In the genomic region with DNA sequence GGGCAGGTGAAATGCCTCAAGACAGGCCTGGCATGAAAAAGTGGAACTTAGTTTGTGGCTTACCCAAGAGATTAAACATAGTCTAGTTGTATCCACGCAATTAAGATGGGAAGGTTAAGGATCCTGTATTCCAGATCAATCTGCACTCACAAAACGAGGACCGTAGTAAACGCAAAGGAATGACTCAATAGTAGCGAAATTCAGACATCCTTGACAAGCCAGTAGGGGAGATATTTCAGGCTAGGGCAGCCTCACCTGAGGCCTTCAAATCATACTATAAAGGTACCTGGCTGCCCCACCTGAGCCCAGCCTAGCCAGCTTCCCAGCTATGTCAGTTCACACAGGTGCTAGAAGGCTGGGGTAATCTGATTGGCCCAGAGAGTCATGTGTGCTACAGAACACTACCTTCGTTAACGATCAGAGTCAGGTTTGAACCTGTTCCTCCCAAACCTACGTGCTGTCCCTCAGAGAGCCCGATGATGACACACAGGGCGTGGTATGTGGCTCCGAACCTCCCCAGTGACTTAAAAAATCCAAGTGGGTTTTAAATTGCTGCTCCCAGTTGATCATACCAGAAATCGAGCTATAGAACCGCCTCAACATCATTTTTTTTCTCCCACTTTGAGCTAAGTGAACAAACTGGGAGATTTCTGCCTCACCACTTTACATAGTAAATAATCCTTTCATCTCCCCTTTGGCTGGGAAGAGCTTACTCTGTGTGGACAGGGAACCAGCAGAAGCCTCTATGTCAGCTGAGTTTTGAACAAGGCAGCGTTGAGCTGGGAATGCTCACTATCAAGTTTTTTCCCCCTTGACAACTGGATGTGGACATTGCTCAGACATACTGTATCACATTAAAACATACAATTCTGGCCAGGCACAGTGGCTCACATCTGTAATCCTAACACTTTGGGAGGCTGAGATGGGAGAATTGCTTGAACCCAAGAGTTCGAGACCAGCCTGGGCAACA, we compare ENCODE assay signal across 1 cellular context.
TF ChIP-seq lines count a peak whose summit lies in the region.

No MANE protein-coding gene starts in this region.

TF ChIP-seq in HCT116, 20 proteins besides CTCF, POLR2A, EP300 and RAD21 (continued from another document):
- TF ChIP-seq, protein P1, sequence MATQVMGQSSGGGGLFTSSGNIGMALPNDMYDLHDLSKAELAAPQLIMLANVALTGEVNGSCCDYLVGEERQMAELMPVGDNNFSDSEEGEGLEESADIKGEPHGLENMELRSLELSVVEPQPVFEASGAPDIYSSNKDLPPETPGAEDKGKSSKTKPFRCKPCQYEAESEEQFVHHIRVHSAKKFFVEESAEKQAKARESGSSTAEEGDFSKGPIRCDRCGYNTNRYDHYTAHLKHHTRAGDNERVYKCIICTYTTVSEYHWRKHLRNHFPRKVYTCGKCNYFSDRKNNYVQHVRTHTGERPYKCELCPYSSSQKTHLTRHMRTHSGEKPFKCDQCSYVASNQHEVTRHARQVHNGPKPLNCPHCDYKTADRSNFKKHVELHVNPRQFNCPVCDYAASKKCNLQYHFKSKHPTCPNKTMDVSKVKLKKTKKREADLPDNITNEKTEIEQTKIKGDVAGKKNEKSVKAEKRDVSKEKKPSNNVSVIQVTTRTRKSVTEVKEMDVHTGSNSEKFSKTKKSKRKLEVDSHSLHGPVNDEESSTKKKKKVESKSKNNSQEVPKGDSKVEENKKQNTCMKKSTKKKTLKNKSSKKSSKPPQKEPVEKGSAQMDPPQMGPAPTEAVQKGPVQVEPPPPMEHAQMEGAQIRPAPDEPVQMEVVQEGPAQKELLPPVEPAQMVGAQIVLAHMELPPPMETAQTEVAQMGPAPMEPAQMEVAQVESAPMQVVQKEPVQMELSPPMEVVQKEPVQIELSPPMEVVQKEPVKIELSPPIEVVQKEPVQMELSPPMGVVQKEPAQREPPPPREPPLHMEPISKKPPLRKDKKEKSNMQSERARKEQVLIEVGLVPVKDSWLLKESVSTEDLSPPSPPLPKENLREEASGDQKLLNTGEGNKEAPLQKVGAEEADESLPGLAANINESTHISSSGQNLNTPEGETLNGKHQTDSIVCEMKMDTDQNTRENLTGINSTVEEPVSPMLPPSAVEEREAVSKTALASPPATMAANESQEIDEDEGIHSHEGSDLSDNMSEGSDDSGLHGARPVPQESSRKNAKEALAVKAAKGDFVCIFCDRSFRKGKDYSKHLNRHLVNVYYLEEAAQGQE (IDR thresholded peaks at IDR 0.05; ENCODE audit: low read depth), result no peak
- TF ChIP-seq EZH2 (IDR thresholded peaks at IDR 0.05) (no peak), SIN3A (IDR thresholded peaks at IDR 0.05; ENCODE audit: low read depth) (peak; percentile 89), SRF (IDR thresholded peaks at IDR 0.05; ENCODE audit: low read depth) (no peak), JUND (IDR thresholded peaks at IDR 0.05) (peak; percentile 69; the same call in 1 of the 2 replicates), FOSL1 (IDR thresholded peaks at IDR 0.05; ENCODE audit: low read depth) (peak; percentile 67), POLR2AphosphoS5 (IDR thresholded peaks at IDR 0.05; ENCODE audit: low read depth, low read length) (peak; percentile 82), EGR1 (IDR thresholded peaks at IDR 0.05; ENCODE audit: low read depth) (no peak)
- TF ChIP-seq, protein P2, sequence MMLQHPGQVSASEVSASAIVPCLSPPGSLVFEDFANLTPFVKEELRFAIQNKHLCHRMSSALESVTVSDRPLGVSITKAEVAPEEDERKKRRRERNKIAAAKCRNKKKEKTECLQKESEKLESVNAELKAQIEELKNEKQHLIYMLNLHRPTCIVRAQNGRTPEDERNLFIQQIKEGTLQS (IDR thresholded peaks at IDR 0.05), result no peak
TF ChIP-seq in HCT116: peak in this region for 7.
